Comparison of ENCODE assay signal across 8 cellular contexts in the genomic region with DNA sequence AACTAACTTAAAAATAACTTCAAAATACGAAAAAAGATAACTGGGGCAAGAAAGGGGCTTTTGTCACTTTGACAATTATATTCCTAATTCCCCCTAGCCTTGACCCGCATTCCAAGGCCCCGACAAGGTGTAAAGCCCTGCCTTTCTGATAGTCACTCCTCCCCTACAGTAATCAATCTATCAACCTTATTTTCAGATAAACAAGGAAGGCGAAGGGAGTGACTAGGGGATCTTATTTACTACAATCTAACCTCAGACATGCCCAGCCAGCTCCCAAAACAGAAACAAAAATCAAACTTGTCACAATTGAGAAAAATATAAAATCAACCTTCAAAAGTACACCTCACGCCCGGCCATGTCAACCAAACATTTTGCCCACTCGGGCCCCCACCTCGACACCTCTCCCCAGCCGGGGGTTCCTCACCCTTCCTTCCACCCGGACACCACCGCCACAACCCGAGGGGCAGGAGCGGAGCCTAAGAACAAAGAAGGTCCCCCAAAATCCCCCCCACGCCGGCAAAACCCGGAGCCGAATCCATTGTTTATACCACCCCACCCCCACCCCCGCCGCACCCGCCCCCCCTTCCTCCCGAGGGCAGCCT. TPM values are rescaled to one million over a fixed set of nuclear protein-coding genes. Genes with fewer than 3 reads are reported as not detected.
DNase-seq lines count a peak whose midpoint lies in the region; ATAC-seq, FAIRE-seq and TF ChIP-seq lines count a peak whose summit lies in the region.

No MANE protein-coding gene starts in this region.

- no peaks in the 10 kb centered on the region for H4K20me1 ChIP-seq in HCT116 (ENCODE audit: insufficient read depth)

- no peaks in the 10 kb centered on the region for H3K79me2 ChIP-seq in HCT116 (ENCODE audit: insufficient read depth, low read length)

- TF ChIP-seq POLR2A in HCT116 (IDR thresholded peaks at IDR 0.05; ENCODE audit: borderline replicate concordance, extremely low read depth, insufficient read depth, insufficient read length): no peak

- peaks cover 3 to 22% of the 10 kb centered on the region in 2 experiments; a peak in 3 of 4 replicates for H3K4me1 ChIP-seq in HCT116 (ENCODE audit: control insufficient read depth in 1 of 2, insufficient read depth in 2 of 2, low read length in 2 of 2)
- H3K4me1 ChIP-seq in right atrium auricular region: peaks cover 0 to 30% of the 10 kb centered on the region in 2 donors

- BruUV-seq in HCT116 (replicated peaks; lab: Mats Ljungman, UMichigan): TSS peak; percentile 64

- no peaks in the 10 kb centered on the region for H3K9me3 ChIP-seq in HCT116 (ENCODE audit: control insufficient read depth in 1 of 2, insufficient read depth in 1 of 2, low read depth in 1 of 2, low read length in 2 of 2)
- no peaks in the 10 kb centered on the region for H3K9me3 ChIP-seq in right atrium auricular region

- CTCF ChIA-PET in HCT116 (lab: Charles Lee): interaction anchor here (1.0 kb wide), 1 partner anchor 64 kb away, joined by 3 read pairs; no protein-coding TSS in a partner anchor

- no peak for TF ChIP-seq CTCF in HCT116 (IDR thresholded peaks at IDR 0.05 in 2 of 3, conservative IDR thresholded peaks at IDR 0.05 in 1 of 3; ENCODE audit: borderline replicate concordance in 1 of 3, insufficient read depth in 1 of 3, low read depth in 2 of 3, low read length in 2 of 3)
- TF ChIP-seq CTCF in right atrium auricular region (IDR thresholded peaks at IDR 0.05): no peak

- no peaks in the 10 kb centered on the region for H3K9me2 ChIP-seq in HCT116 (ENCODE audit: insufficient read depth)

- H3K27me3 ChIP-seq in HCT116 (ENCODE audit: insufficient read depth, low read length) (no peaks in the 10 kb centered on the region), right atrium auricular region (no peaks in the 10 kb centered on the region)

- H2AFZ ChIP-seq in HCT116 (ENCODE audit: low read depth, low read length, poor library complexity, severe bottlenecking): no peak overlapping the region

- RAD21 ChIA-PET in HCT116 (lab: Charles Lee; ENCODE audit: low non-redundant PET in 1 of 2, low total read pairs in 2 of 2, uncharacterized antibody in 2 of 2, unreplicated experiment in 2 of 2): no interaction called here

- no peak for ATAC-seq in HCT116
- no peak for ATAC-seq in activated T-cell treated with anti-CD3 and anti-CD28 coated beads, Interleukin-2, amount 50 U/mL, for 4 hours
- ATAC-seq in GM18867 (IDR thresholded peaks at IDR 0.05; ENCODE audit: unreplicated experiment): no peak

- H3K4me2 ChIP-seq in HCT116 (ENCODE audit: low read length): peak overlapping the region; percentile 84

- no peaks in the 10 kb centered on the region for H3K27me3 Mint-ChIP-seq in activated T-cell treated with anti-CD3 and anti-CD28 coated beads, Interleukin-2, amount 50 U/mL, for 4 hours (ENCODE audit: low read depth)

- FAIRE-seq in frontal cortex (lab: Jason Lieb, UNC): no peak

- no peak for DNase-seq in HCT116 (ENCODE audit: low read depth, low spot score)
- no peak for DNase-seq in activated T-cell treated with anti-CD3 and anti-CD28 coated beads, Interleukin-2, amount 50 U/mL, for 4 hours
- DNase-seq in right atrium auricular region (ENCODE audit: low spot score): no peak
- no peak for DNase-seq in central memory CD4-positive, alpha-beta T cell
- no peak for DNase-seq in NCI-H2081 (lab: John Stamatoyannopoulos, UW)
- no peak for DNase-seq in frontal cortex (ENCODE audit: low spot score in 2 of 2)

- H3K36me3 ChIP-seq in HCT116 (ENCODE audit: control insufficient read depth in 1 of 2, insufficient read depth in 2 of 2, low read length in 2 of 2) (peaks cover 0 to 3% of the 10 kb centered on the region in 2 experiments; a peak in 1 of 4 replicates), right atrium auricular region (peaks cover 10% of the 10 kb centered on the region)

- intact Hi-C loops in HCT116 (cut with micrococcal nuclease): loop anchor here (5.0 kb wide), 1 partner anchor 64 kb away; no protein-coding TSS in a partner anchor

- H3K4me1 Mint-ChIP-seq in activated T-cell treated with anti-CD3 and anti-CD28 coated beads, Interleukin-2, amount 50 U/mL, for 4 hours (ENCODE audit: low read depth): peaks cover 46% of the 10 kb centered on the region

- peak overlapping the region; percentile 67 to 84 for H3K4me3 ChIP-seq in HCT116 (replicated peaks in 1 of 2; ENCODE audit: low read depth in 1 of 2, low read length in 2 of 2)
- peak overlapping the region; percentile 84 to 88 for H3K4me3 ChIP-seq in right atrium auricular region
- H3K4me3 ChIP-seq in skin epidermis: peak overlapping the region; percentile 68 to 94 (median 84)

- peak overlapping the region; percentile 60 for H3K9ac ChIP-seq in HCT116 (ENCODE audit: low read length)

- peaks cover 22% of the 10 kb centered on the region for H3K36me3 Mint-ChIP-seq in activated T-cell treated with anti-CD3 and anti-CD28 coated beads, Interleukin-2, amount 50 U/mL, for 4 hours (ENCODE audit: insufficient read depth)

- H3K27ac ChIP-seq in HCT116 (ENCODE audit: low read depth, low read length): no peak overlapping the region; the same call in 1 of the 2 replicates
- peak overlapping the region; percentile 92 to 96 for H3K27ac ChIP-seq in right atrium auricular region
- H3K27ac ChIP-seq in skin epidermis: peak overlapping the region; percentile 54 to 89 (median 85)

- H3K4me3 Mint-ChIP-seq in activated T-cell treated with anti-CD3 and anti-CD28 coated beads, Interleukin-2, amount 50 U/mL, for 4 hours: peak overlapping the region; percentile 92

- no peaks in the 10 kb centered on the region for H3K9me3 Mint-ChIP-seq in activated T-cell treated with anti-CD3 and anti-CD28 coated beads, Interleukin-2, amount 50 U/mL, for 4 hours

- POLR2A ChIA-PET in HCT116 (lab: Charles Lee): interaction anchor here (0.9 to 2.3 kb wide), 7 partner anchors 10 to 64 kb away, joined by 3 to 11 read pairs (median 5); a partner anchor contains a TSS

- TF ChIP-seq RAD21 in HCT116 (IDR thresholded peaks at IDR 0.05; ENCODE audit: low read depth): no peak

TF ChIP-seq in HCT116, 20 proteins besides CTCF, POLR2A, EP300 and RAD21:
- TF ChIP-seq FOSL1 (IDR thresholded peaks at IDR 0.05; ENCODE audit: low read depth) (no peak), EGR1 (IDR thresholded peaks at IDR 0.05; ENCODE audit: low read depth) (no peak), EZH2phosphoT487 (IDR thresholded peaks at IDR 0.05; ENCODE audit: borderline replicate concordance) (no peak)
- TF ChIP-seq, protein P1, sequence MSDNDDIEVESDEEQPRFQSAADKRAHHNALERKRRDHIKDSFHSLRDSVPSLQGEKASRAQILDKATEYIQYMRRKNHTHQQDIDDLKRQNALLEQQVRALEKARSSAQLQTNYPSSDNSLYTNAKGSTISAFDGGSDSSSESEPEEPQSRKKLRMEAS (IDR thresholded peaks at IDR 0.05): no peak
- TF ChIP-seq, protein P2, sequence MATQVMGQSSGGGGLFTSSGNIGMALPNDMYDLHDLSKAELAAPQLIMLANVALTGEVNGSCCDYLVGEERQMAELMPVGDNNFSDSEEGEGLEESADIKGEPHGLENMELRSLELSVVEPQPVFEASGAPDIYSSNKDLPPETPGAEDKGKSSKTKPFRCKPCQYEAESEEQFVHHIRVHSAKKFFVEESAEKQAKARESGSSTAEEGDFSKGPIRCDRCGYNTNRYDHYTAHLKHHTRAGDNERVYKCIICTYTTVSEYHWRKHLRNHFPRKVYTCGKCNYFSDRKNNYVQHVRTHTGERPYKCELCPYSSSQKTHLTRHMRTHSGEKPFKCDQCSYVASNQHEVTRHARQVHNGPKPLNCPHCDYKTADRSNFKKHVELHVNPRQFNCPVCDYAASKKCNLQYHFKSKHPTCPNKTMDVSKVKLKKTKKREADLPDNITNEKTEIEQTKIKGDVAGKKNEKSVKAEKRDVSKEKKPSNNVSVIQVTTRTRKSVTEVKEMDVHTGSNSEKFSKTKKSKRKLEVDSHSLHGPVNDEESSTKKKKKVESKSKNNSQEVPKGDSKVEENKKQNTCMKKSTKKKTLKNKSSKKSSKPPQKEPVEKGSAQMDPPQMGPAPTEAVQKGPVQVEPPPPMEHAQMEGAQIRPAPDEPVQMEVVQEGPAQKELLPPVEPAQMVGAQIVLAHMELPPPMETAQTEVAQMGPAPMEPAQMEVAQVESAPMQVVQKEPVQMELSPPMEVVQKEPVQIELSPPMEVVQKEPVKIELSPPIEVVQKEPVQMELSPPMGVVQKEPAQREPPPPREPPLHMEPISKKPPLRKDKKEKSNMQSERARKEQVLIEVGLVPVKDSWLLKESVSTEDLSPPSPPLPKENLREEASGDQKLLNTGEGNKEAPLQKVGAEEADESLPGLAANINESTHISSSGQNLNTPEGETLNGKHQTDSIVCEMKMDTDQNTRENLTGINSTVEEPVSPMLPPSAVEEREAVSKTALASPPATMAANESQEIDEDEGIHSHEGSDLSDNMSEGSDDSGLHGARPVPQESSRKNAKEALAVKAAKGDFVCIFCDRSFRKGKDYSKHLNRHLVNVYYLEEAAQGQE (IDR thresholded peaks at IDR 0.05; ENCODE audit: low read depth): no peak

RNA-seq across cellular contexts. Expression of a gene that starts 0.6 kb away (rescaled TPM):
- 7.7 TPM for total RNA-seq in HCT116 (2021; ENCODE audit: unreplicated experiment)
- polyA plus RNA-seq in HCT116 (2012): 7.9 and 11.6 TPM in 2 replicates
- 1 to 10 TPM; 6.4 to 8.4 (median 7.0) TPM for total RNA-seq in activated T-cell treated with anti-CD3 and anti-CD28 coated beads, Interleukin-2, amount 50 U/mL, for 4 hours
- 10 to 100 TPM in 1 of 2 donors, 1 to 10 TPM in 1; 9.8 to 12.6 TPM for total RNA-seq in right atrium auricular region
- 11.8 TPM for total RNA-seq in frontal cortex

RNA-seq across cellular contexts. Expression of a gene that starts 32.0 kb away (rescaled TPM):
- total RNA-seq in HCT116 (2021; ENCODE audit: unreplicated experiment): 80.1 TPM
- polyA plus RNA-seq in HCT116 (2012): 36.0 and 42.0 TPM in 2 replicates
- total RNA-seq in activated T-cell treated with anti-CD3 and anti-CD28 coated beads, Interleukin-2, amount 50 U/mL, for 4 hours: 100 to 1,000 TPM; 117 to 123 (median 121) TPM
- 10 to 100 TPM; 17.3 to 20.2 TPM for total RNA-seq in right atrium auricular region
- 51.0 TPM for total RNA-seq in frontal cortex
